23 cellular contexts compared by ENCODE assay signal in genomic region chr11:87005569-87005921, GRCh38. TPM values are rescaled to one million over a fixed set of nuclear protein-coding genes. Genes with fewer than 3 reads are reported as not detected.
"Had no signal": no experiment of that assay in that cellular context is flagged by ENCODE, and none has a peak within 500 bp of the region (broad histone marks: within the 10 kb centered on the region; RNA-seq: fewer than 3 reads in every experiment).

No MANE protein-coding gene starts in this region.

- H3K36me3 Mint-ChIP-seq: activated naive CD8-positive, alpha-beta T cell; immature natural killer cell; memory B cell; naive thymus-derived CD4-positive, alpha-beta T cell; neural progenitor cell had no signal

- H3K27ac ChIP-seq: body of pancreas, colonic mucosa, gastroesophageal sphincter, heart left ventricle, neural progenitor cell, psoas muscle, testis, upper lobe of right lung, WERI-Rb-1 had no signal

- H3K27ac Mint-ChIP-seq: activated naive CD8-positive, alpha-beta T cell; immature natural killer cell; memory B cell; naive thymus-derived CD4-positive, alpha-beta T cell; neural progenitor cell; T-helper 17 cell had no signal

- H3K9me3 ChIP-seq: body of pancreas, colonic mucosa, gastroesophageal sphincter, heart left ventricle, mucosa of descending colon, psoas muscle, testis, upper lobe of right lung had no signal

- H3K9ac ChIP-seq: neural progenitor cell had no signal

- H3K4me3 ChIP-seq: body of pancreas, colonic mucosa, gastroesophageal sphincter, heart left ventricle, mucosa of descending colon, neural progenitor cell, psoas muscle, testis had no signal

- H3K9me3 Mint-ChIP-seq: central memory CD8-positive, alpha-beta T cell; immature natural killer cell; memory B cell; naive thymus-derived CD4-positive, alpha-beta T cell; neural progenitor cell had no signal

- H3K4me2 ChIP-seq: neural progenitor cell had no signal

- H3K27me3 ChIP-seq: body of pancreas, colonic mucosa, gastroesophageal sphincter, heart left ventricle, neural progenitor cell, testis, upper lobe of right lung had no signal

- H3K4me3 Mint-ChIP-seq: activated naive CD8-positive, alpha-beta T cell; central memory CD8-positive, alpha-beta T cell; immature natural killer cell; memory B cell; naive thymus-derived CD4-positive, alpha-beta T cell; neural progenitor cell; T-helper 17 cell had no signal

- H3K4me1 Mint-ChIP-seq: central memory CD8-positive, alpha-beta T cell; immature natural killer cell; memory B cell; naive thymus-derived CD4-positive, alpha-beta T cell had no signal

- DNase-seq: activated CD4-positive, alpha-beta T cell treated with anti-CD3 and anti-CD28 coated beads for 1 hour; activated gamma-delta T cell; amniotic stem cell; colonic mucosa; heart left ventricle; immature natural killer cell; naive thymus-derived CD4-positive, alpha-beta T cell; psoas muscle; right cardiac atrium; stimulated activated CD4-positive, alpha-beta T cell treated with anti-CD3 and anti-CD28 coated beads, Interleukin-4, amount 100 ng/mL, for 1 hour; T-helper 17 cell; testis; upper lobe of right lung; WERI-Rb-1 had no signal

- H3K27me3 Mint-ChIP-seq: activated naive CD8-positive, alpha-beta T cell had no signal

- H3K36me3 ChIP-seq: colonic mucosa, gastroesophageal sphincter, heart left ventricle, neural progenitor cell, upper lobe of right lung, WERI-Rb-1 had no signal

- H3K4me1 ChIP-seq: colonic mucosa, gastroesophageal sphincter, neural progenitor cell, psoas muscle, testis, upper lobe of right lung had no signal

- ATAC-seq: body of pancreas; gastroesophageal sphincter; heart left ventricle; naive thymus-derived CD4-positive, alpha-beta T cell; psoas muscle; right cardiac atrium; T-helper 17 cell had no signal

- FAIRE-seq: endometrium, small intestine had no signal

- H2AFZ ChIP-seq: neural progenitor cell had no signal

RNA-seq across cellular contexts. Expression of gene FZD4, which starts 50.4 kb away (rescaled TPM):
- total RNA-seq: naive thymus-derived CD4-positive, alpha-beta T cell had no signal
- polyA plus RNA-seq: naive thymus-derived CD4-positive, alpha-beta T cell had no signal
